In the genomic region with DNA sequence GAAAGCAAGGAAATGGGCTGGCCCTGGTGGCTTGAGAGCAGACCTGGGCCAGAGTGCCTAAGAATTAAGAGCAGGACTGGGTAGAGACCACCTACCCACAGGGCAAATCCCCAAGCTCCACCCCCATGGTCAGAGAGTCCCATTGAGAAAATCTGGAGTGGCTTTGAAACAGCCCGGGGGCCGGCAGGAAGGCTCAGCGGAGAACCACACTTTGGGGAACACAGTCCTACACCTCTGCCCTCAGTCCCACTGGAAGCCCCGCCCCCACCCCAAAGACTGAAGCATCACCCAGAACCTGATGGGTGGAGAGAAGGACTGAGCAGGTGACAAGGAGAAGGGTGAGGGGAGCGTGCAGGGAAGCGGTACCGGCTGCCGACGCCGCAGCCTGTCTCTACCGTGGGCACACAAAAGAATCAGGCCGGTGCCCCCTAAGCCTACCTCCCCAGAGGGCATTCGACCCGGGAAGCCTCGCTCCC, we compare ENCODE assay signal across 8 cellular contexts. TPM values are rescaled to one million over a fixed set of nuclear protein-coding genes. Genes with fewer than 3 reads are reported as not detected.
DNase-seq lines count a peak whose midpoint lies in the region; ATAC-seq and TF ChIP-seq lines count a peak whose summit lies in the region.

No MANE protein-coding gene starts in this region.

- H3K4me3 ChIP-seq in CD4-positive, alpha-beta memory T cell (ENCODE audit: low read length in 2 of 2), result peak overlapping the region; percentile 11 to 17
- peak overlapping the region; percentile 50 for H3K4me3 ChIP-seq in MM.1S (ENCODE audit: low read length)
- peak overlapping the region; percentile 28 for H3K4me3 ChIP-seq in effector memory CD4-positive, alpha-beta T cell (ENCODE audit: insufficient read depth, low read depth, low read length, poor library complexity, severe bottlenecking)
- H3K4me3 ChIP-seq in ovary, result peak overlapping the region; percentile 34

- TF ChIP-seq EP300 in ovary (IDR thresholded peaks at IDR 0.05), result no peak

- H3K4me3 Mint-ChIP-seq in CD4-positive, alpha-beta memory T cell, result peak overlapping the region in 7 of 8 donors; percentile 29 to 84 (median 52)

- 19 to 31% (median 24%) methylated on average over 15 of the region's 15 CpGs for WGBS in ovary, 3 donors

- H2AFZ ChIP-seq in MM.1S (ENCODE audit: low read length), result 0 out of 2 replicates have a peak overlapping the region, but pooled peaks have one; percentile 37

- peaks cover 59% of the 10 kb centered on the region for H3K4me1 ChIP-seq in CD4-positive, alpha-beta memory T cell (ENCODE audit: insufficient read depth, low read length)
- H3K4me1 ChIP-seq in MM.1S (ENCODE audit: low read length) (peaks cover 15% of the 10 kb centered on the region), ovary (ENCODE audit: insufficient read depth) (peaks cover 16% of the 10 kb centered on the region)
- H3K4me1 ChIP-seq in effector memory CD4-positive, alpha-beta T cell (ENCODE audit: control insufficient read depth, insufficient read depth, low read length, poor library complexity, severe bottlenecking), result peaks cover 41% of the 10 kb centered on the region

- ATAC-seq in GM19324 (IDR thresholded peaks at IDR 0.05; ENCODE audit: low FRiP score, unreplicated experiment), result no peak
- ATAC-seq in left colon, result no peak
- no peak for ATAC-seq in HG02610 (IDR thresholded peaks at IDR 0.05; ENCODE audit: unreplicated experiment)

- POLR2A ChIA-PET in CD4-positive, alpha-beta memory T cell (lab: Charles Lee; ENCODE audit: partially characterized antibody), result interaction anchor here (0.9 to 5.1 kb wide), 6 partner anchors 12 to 388 kb away, joined by 3 to 50 read pairs (median 4); a partner anchor contains a TSS

- H3K27ac ChIP-seq in CD4-positive, alpha-beta memory T cell (ENCODE audit: low read depth, low read length), result no peak overlapping the region
- H3K27ac ChIP-seq in MM.1S (ENCODE audit: low read length), result no peak overlapping the region
- H3K27ac ChIP-seq in effector memory CD4-positive, alpha-beta T cell (ENCODE audit: insufficient read depth, low read length, poor library complexity, severe bottlenecking), result no peak overlapping the region
- peak overlapping the region; percentile 29 to 40 for H3K27ac ChIP-seq in ovary

- H3K36me3 Mint-ChIP-seq in CD4-positive, alpha-beta memory T cell, result no peaks in the 10 kb centered on the region

- 0 out of 2 replicates have a peak, but pooled peaks cover 9% of the 10 kb centered on the region for H3F3A ChIP-seq in MM.1S (ENCODE audit: insufficient read depth, low read length)

- peaks cover 5% of the 10 kb centered on the region; the same call in 1 of the 2 replicates for H4K20me1 ChIP-seq in MM.1S (ENCODE audit: insufficient read depth, low read length)

- peak overlapping the region; percentile 82 for H3K4me2 ChIP-seq in MM.1S (ENCODE audit: low read depth, low read length)

- H3K27ac Mint-ChIP-seq in CD4-positive, alpha-beta memory T cell, result peak overlapping the region in 1 of 7 donors; percentile 86

- no peaks in the 10 kb centered on the region for H3K9me3 ChIP-seq in CD4-positive, alpha-beta memory T cell (ENCODE audit: control insufficient read depth in 1 of 2, low read length in 2 of 2)
- H3K9me3 ChIP-seq in MM.1S (replicated peaks; ENCODE audit: insufficient read depth, low read length), result no peaks in the 10 kb centered on the region
- no peaks in the 10 kb centered on the region for H3K9me3 ChIP-seq in effector memory CD4-positive, alpha-beta T cell (ENCODE audit: control insufficient read depth, low read length)
- no peaks in the 10 kb centered on the region for H3K9me3 ChIP-seq in ovary

- no peaks in the 10 kb centered on the region for H3K9me2 ChIP-seq in MM.1S (replicated peaks; ENCODE audit: insufficient read depth, low read length)

- peaks cover 12 to 20% of the 10 kb centered on the region in 2 donors for H3K27me3 Mint-ChIP-seq in CD4-positive, alpha-beta memory T cell

- peaks cover 16% of the 10 kb centered on the region for H3K27me3 ChIP-seq in CD4-positive, alpha-beta memory T cell (ENCODE audit: insufficient read depth, low read length)
- H3K27me3 ChIP-seq in MM.1S (replicated peaks; ENCODE audit: insufficient read depth, low read length) (peaks cover 56% of the 10 kb centered on the region), ovary (no peaks in the 10 kb centered on the region)
- H3K27me3 ChIP-seq in effector memory CD4-positive, alpha-beta T cell (replicated peaks; ENCODE audit: control insufficient read depth, insufficient read depth, low read length, poor library complexity, severe bottlenecking), result peaks cover 25% of the 10 kb centered on the region

- H3K4me1 Mint-ChIP-seq in CD4-positive, alpha-beta memory T cell, result peaks cover 20 to 60% (median 34%) of the 10 kb centered on the region in 4 donors

- H3K36me3 ChIP-seq in CD4-positive, alpha-beta memory T cell (ENCODE audit: insufficient read depth, low read length), result no peaks in the 10 kb centered on the region
- H3K36me3 ChIP-seq in MM.1S (replicated peaks; ENCODE audit: insufficient read depth, low read length), result no peaks in the 10 kb centered on the region
- no peaks in the 10 kb centered on the region for H3K36me3 ChIP-seq in effector memory CD4-positive, alpha-beta T cell (ENCODE audit: control insufficient read depth, insufficient read depth, low read length)
- no peaks in the 10 kb centered on the region for H3K36me3 ChIP-seq in ovary

- TF ChIP-seq POLR2A in ovary (IDR thresholded peaks at IDR 0.05), result no peak

- H3K79me2 ChIP-seq in MM.1S (ENCODE audit: low read length), result no peaks in the 10 kb centered on the region

- H3K9ac ChIP-seq in MM.1S (ENCODE audit: low read length), result no peak overlapping the region

- intact Hi-C loops in CD4-positive, alpha-beta memory T cell (cut with micrococcal nuclease), result loop anchor here (1.0 to 5.0 kb wide), 7 partner anchors 13 to 121 kb away; a partner anchor contains a TSS
- intact Hi-C loops in ovary (cut with DNase I), result loop anchor here (2.0 to 5.0 kb wide), 3 partner anchors 57 to 1998 kb away; no protein-coding TSS in a partner anchor
- intact Hi-C loops in left colon (cut with DNase I, micrococcal nuclease), result loop anchor here in 1 of 2 donors (10.0 kb wide), 1 partner anchor 60 kb away; no protein-coding TSS in a partner anchor

- H3K9me3 Mint-ChIP-seq in CD4-positive, alpha-beta memory T cell, result no peaks in the 10 kb centered on the region

- DNase-seq in CD4-positive, alpha-beta memory T cell, result no peak
- DNase-seq in MM.1S (no peak), ovary (peak in 1 of 5 donors; percentile 45), left colon (no peak), SK-N-DZ (ENCODE audit: low spot score) (no peak)
- DNase-seq in effector memory CD4-positive, alpha-beta T cell, result no peak

- CTCF ChIA-PET in CD4-positive, alpha-beta memory T cell (lab: Charles Lee; ENCODE audit: partially characterized antibody), result interaction anchor here (0.6 to 4.6 kb wide), 20 partner anchors 10 to 289 kb away, joined by 3 to 33 read pairs (median 7); a partner anchor contains a TSS

- TF ChIP-seq CTCF in MM.1S (IDR thresholded peaks at IDR 0.05; ENCODE audit: low read length) (no peak), ovary (IDR thresholded peaks at IDR 0.05) (no peak)

RNA-seq across cellular contexts. Expression of a gene that starts 3.6 kb away (rescaled TPM):
- total RNA-seq in CD4-positive, alpha-beta memory T cell, result 1 to 10 TPM; 4.0 to 5.2 TPM
- 1 to 10 TPM; 4.6 TPM for polyA plus RNA-seq in CD4-positive, alpha-beta memory T cell
- total RNA-seq in ovary (100 to 1,000 TPM in 4 of 7 donors, 10 to 100 TPM in 3; 30.2 to 203 (median 101) TPM), left colon (1 to 10 TPM; 4.3 to 9.8 TPM)
- polyA plus RNA-seq in ovary, result 10 to 100 TPM; 43.5 to 56.1 TPM
- polyA plus RNA-seq in SK-N-DZ (2014; cell fraction: cytosol; rRNA removed), result 4.1 and 7.2 TPM in 2 replicates
- 26.6 and 29.5 TPM in 2 replicates for polyA plus RNA-seq in SK-N-DZ (2014; cell fraction: nucleus; rRNA removed)

RNA-seq across cellular contexts. Expression of a gene that starts 12.6 kb away (rescaled TPM):
- total RNA-seq in CD4-positive, alpha-beta memory T cell, result 10 to 100 TPM; 52.2 to 52.3 TPM
- polyA plus RNA-seq in CD4-positive, alpha-beta memory T cell, result 10 to 100 TPM; 25.3 to 28.6 TPM
- total RNA-seq in ovary (10 to 100 TPM; 19.3 to 36.2 (median 28.5) TPM), left colon (10 to 100 TPM; 46.8 to 48.8 TPM)
- polyA plus RNA-seq in ovary, result 10 to 100 TPM in 1 of 2 donors, 1 to 10 TPM in 1; 8.4 to 18.8 TPM
- 13.0 and 13.8 TPM in 2 replicates for polyA plus RNA-seq in SK-N-DZ (2014; cell fraction: cytosol; rRNA removed)
- polyA plus RNA-seq in SK-N-DZ (2014; cell fraction: nucleus; rRNA removed), result 31.6 and 43.8 TPM in 2 replicates

RNA-seq across cellular contexts. Expression of a gene that starts 17.9 kb away (rescaled TPM):
- 10 to 100 TPM; 31.4 to 35.7 TPM for total RNA-seq in CD4-positive, alpha-beta memory T cell
- polyA plus RNA-seq in CD4-positive, alpha-beta memory T cell, result 10 to 100 TPM; 33.0 to 37.3 TPM
- total RNA-seq in ovary, result 10 to 100 TPM; 20.5 to 40.3 (median 31.0) TPM
- polyA plus RNA-seq in ovary, result 10 to 100 TPM; 13.6 to 19.9 TPM
- total RNA-seq in left colon, result 10 to 100 TPM; 27.9 to 28.0 TPM
- polyA plus RNA-seq in SK-N-DZ (2014; cell fraction: cytosol; rRNA removed), result 47.9 and 53.6 TPM in 2 replicates
- 26.4 and 29.3 TPM in 2 replicates for polyA plus RNA-seq in SK-N-DZ (2014; cell fraction: nucleus; rRNA removed)

RNA-seq across cellular contexts. Expression of a gene that starts 34.6 kb away (rescaled TPM):
- 1 to 10 TPM; 4.9 to 6.9 TPM for total RNA-seq in CD4-positive, alpha-beta memory T cell
- not detected for polyA plus RNA-seq in CD4-positive, alpha-beta memory T cell
- total RNA-seq in ovary (1 to 10 TPM in 3 of 7 donors, not detected in 4; 1.0 to 1.3 (median 1.1) TPM), left colon (not detected)
- under 1 TPM in 1 of 2 donors, not detected in 1; 0.36 TPM for polyA plus RNA-seq in ovary
- polyA plus RNA-seq in SK-N-DZ (2014; cell fraction: cytosol; rRNA removed), result not detected in 2 replicates
- not detected in 2 replicates for polyA plus RNA-seq in SK-N-DZ (2014; cell fraction: nucleus; rRNA removed)

RNA-seq across cellular contexts. Expression of a gene that starts 57.9 kb away (rescaled TPM):
- total RNA-seq in CD4-positive, alpha-beta memory T cell, result not detected
- not detected for polyA plus RNA-seq in CD4-positive, alpha-beta memory T cell
- total RNA-seq in ovary (not detected), left colon (not detected)
- polyA plus RNA-seq in ovary, result not detected
- 0.74 and 1.2 TPM in 2 replicates for polyA plus RNA-seq in SK-N-DZ (2014; cell fraction: cytosol; rRNA removed)
- 0.27 and 0.70 TPM in 2 replicates for polyA plus RNA-seq in SK-N-DZ (2014; cell fraction: nucleus; rRNA removed)

Comparison
In these comparisons a context has a peak if more than half of its experiments do, and no peak if none do; other contexts are left out.
1. H3K27ac ChIP-seq: peak in ovary (2 of 2); none in CD4-positive, alpha-beta memory T cell (single experiment), MM.1S (single experiment) and effector memory CD4-positive, alpha-beta T cell (single experiment).
2. Peak in every context shown above with its lines, with median percentiles within 50 percentile points of each other: H3K4me3 ChIP-seq.